8 cellular contexts compared by ENCODE assay signal in the genomic region with DNA sequence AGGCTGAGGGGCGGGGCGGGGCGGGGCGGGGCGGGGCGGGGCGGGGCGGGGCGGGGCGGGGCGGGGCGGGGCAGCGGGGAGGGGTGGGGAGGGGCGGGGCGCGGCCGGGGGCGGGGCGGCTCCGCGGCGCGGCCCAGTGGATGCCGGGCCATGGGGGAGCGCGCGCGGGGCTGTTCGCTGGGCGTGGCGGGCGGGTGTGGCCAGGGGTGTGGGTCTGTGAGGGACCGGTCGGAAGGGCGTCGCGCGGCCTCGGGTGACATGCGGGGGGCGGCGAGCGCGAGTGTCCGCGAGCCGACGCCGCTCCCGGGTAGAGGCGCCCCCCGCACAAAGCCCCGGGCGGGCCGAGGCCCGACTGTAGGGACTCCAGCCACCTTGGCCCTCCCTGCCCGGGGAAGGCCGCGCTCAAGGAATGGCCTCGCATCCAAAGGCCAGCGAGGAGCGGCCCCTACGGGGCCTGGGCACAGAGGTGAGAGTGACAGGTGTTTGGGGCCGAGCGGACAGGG. TPM values are rescaled to one million over a fixed set of nuclear protein-coding genes. Genes with fewer than 3 reads are reported as not detected.
DNase-seq lines count a peak whose midpoint lies in the region; ATAC-seq and TF ChIP-seq lines count a peak whose summit lies in the region.

Gene ZFP28, plus strand, starts transcription at position 188 of the 503 bp plus-strand sequence. Its CDS starts 71 bp downstream, at position 259.

- WGBS in SK-N-SH (ENCODE audit: low lambda C conversion rate), result 11% methylated on average over 10 of the region's 65 CpGs

- H3K27ac ChIP-seq in SK-N-SH (ENCODE audit: low read depth in 2 of 2, low read length in 1 of 2), result peak within 1 kb of the TSS; percentile 84 to 98
- peak within 1 kb of the TSS; percentile 86 for H3K27ac ChIP-seq in colonic mucosa
- peak within 1 kb of the TSS; percentile 94 for H3K27ac ChIP-seq in lower lobe of right lung

- H3K9me3 Mint-ChIP-seq in stimulated activated memory B cell treated with anti-CD40 and anti-IgM and Interleukin-4, amounts not matched to agents 10 μg/mL and 1 μg/mL and 100 μg/mL, for 72 hours, result peaks cover 26% of the 10 kb centered on the region

- H3K27ac Mint-ChIP-seq in stimulated activated memory B cell treated with anti-CD40 and anti-IgM and Interleukin-4, amounts not matched to agents 10 μg/mL and 1 μg/mL and 100 μg/mL, for 72 hours, result peak within 1 kb of the TSS; percentile 95

- H3K36me3 Mint-ChIP-seq in stimulated activated memory B cell treated with anti-CD40 and anti-IgM and Interleukin-4, amounts not matched to agents 10 μg/mL and 1 μg/mL and 100 μg/mL, for 72 hours, result peaks cover 48% of the 10 kb centered on the region

- H3K79me2 ChIP-seq in SK-N-SH (ENCODE audit: insufficient read depth), result peaks cover 8% of the 10 kb centered on the region; the same call in 1 of the 2 replicates

- POLR2A ChIA-PET in SK-N-SH (lab: Yijun Ruan, JAX), result no interaction called here

- H3K27me3 Mint-ChIP-seq in stimulated activated memory B cell treated with anti-CD40 and anti-IgM and Interleukin-4, amounts not matched to agents 10 μg/mL and 1 μg/mL and 100 μg/mL, for 72 hours, result no peaks in the 10 kb centered on the region

- peaks cover 16% of the 10 kb centered on the region for H3K4me1 Mint-ChIP-seq in stimulated activated memory B cell treated with anti-CD40 and anti-IgM and Interleukin-4, amounts not matched to agents 10 μg/mL and 1 μg/mL and 100 μg/mL, for 72 hours

- DNase-seq in activated CD4-positive, alpha-beta T cell treated with anti-CD3 and anti-CD28 coated beads for 24 hours (ENCODE audit: low read depth in 2 of 2), result peak; percentile 55 to 56
- DNase-seq in activated CD4-positive, alpha-beta T cell treated with anti-CD3 and anti-CD28 coated beads, Interleukin-2, amount 50 U/mL, for 1 hour, result no peak
- peak; percentile 95 for DNase-seq in SK-N-SH
- peak; percentile 81 for DNase-seq in colonic mucosa
- DNase-seq in lower lobe of right lung, result peak; percentile 87

- H3K9me3 ChIP-seq in SK-N-SH, result peaks cover 21% of the 10 kb centered on the region; the same call in 1 of the 2 replicates
- H3K9me3 ChIP-seq in colonic mucosa, result no peaks in the 10 kb centered on the region
- peaks cover 82% of the 10 kb centered on the region for H3K9me3 ChIP-seq in lower lobe of right lung

- peak within 1 kb of the TSS; percentile 83 for H2AFZ ChIP-seq in SK-N-SH (ENCODE audit: low read depth)

- TF ChIP-seq CTCF in SK-N-SH (IDR thresholded peaks at IDR 0.05) (no peak), colonic mucosa (IDR thresholded peaks at IDR 0.05) (no peak), lower lobe of right lung (IDR thresholded peaks at IDR 0.05) (no peak)

- ATAC-seq in HG03095 (IDR thresholded peaks at IDR 0.05; ENCODE audit: unreplicated experiment) (peak; percentile 38), lower lobe of right lung (peak; percentile 87 to 92), GM19455 (IDR thresholded peaks at IDR 0.05; ENCODE audit: unreplicated experiment) (no peak)
- peak; percentile 90 for ATAC-seq in stimulated activated memory B cell treated with anti-CD40 and anti-IgM and Interleukin-4, amounts not matched to agents 10 μg/mL and 1 μg/mL and 100 μg/mL, for 72 hours

- CTCF ChIA-PET in SK-N-SH (lab: Yijun Ruan, JAX), result no interaction called here

- TF ChIP-seq EP300 in SK-N-SH (IDR thresholded peaks at IDR 0.05; ENCODE audit: borderline replicate concordance in 1 of 2, low read depth in 1 of 2, low read length in 1 of 2), result no peak

- peak within 1 kb of the TSS; percentile 72 for H3K4me2 ChIP-seq in SK-N-SH

- H3K27me3 ChIP-seq in SK-N-SH (ENCODE audit: insufficient read depth) (no peaks in the 10 kb centered on the region), colonic mucosa (no peaks in the 10 kb centered on the region), lower lobe of right lung (ENCODE audit: low read depth) (no peaks in the 10 kb centered on the region)

- H3K9ac ChIP-seq in SK-N-SH, result peak within 1 kb of the TSS; percentile 56
- peak within 1 kb of the TSS; percentile 40 to 43 for H3K9ac ChIP-seq in colonic mucosa (ENCODE audit: low read depth in 2 of 2, low read length in 2 of 2)

- intact Hi-C loops in colonic mucosa (cut with DNase I) (no loop called here), lower lobe of right lung (cut with DNase I) (no loop called here)

- H3F3A ChIP-seq in SK-N-SH (replicated peaks; ENCODE audit: insufficient read depth), result peaks cover 4% of the 10 kb centered on the region

- H3K4me1 ChIP-seq in SK-N-SH (ENCODE audit: control insufficient read depth in 1 of 2, insufficient read depth in 2 of 2, low read depth in 1 of 2, low read length in 1 of 2) (peaks cover 0 to 11% of the 10 kb centered on the region in 2 experiments; a peak in 1 of 4 replicates), colonic mucosa (no peaks in the 10 kb centered on the region), lower lobe of right lung (peaks cover 16% of the 10 kb centered on the region)

- peak within 1 kb of the TSS; percentile 81 to 83 for H3K4me3 ChIP-seq in SK-N-SH (ENCODE audit: low read depth in 2 of 2, low read length in 1 of 2)
- H3K4me3 ChIP-seq in colonic mucosa, result peak within 1 kb of the TSS; percentile 65
- H3K4me3 ChIP-seq in lower lobe of right lung, result peak within 1 kb of the TSS; percentile 78

- no peaks in the 10 kb centered on the region for H3K9me2 ChIP-seq in SK-N-SH

- TF ChIP-seq RAD21 in SK-N-SH (IDR thresholded peaks at IDR 0.05; ENCODE audit: low read length), result no peak

- peaks cover 16 to 34% of the 10 kb centered on the region in 2 experiments for H3K36me3 ChIP-seq in SK-N-SH (replicated peaks in 1 of 2; ENCODE audit: control insufficient read depth in 1 of 2, insufficient read depth in 2 of 2, low read length in 1 of 2)
- H3K36me3 ChIP-seq in colonic mucosa, result no peaks in the 10 kb centered on the region
- no peaks in the 10 kb centered on the region for H3K36me3 ChIP-seq in lower lobe of right lung

- no peaks in the 10 kb centered on the region for H4K20me1 ChIP-seq in SK-N-SH (ENCODE audit: insufficient read depth)

- H3K4me3 Mint-ChIP-seq in stimulated activated memory B cell treated with anti-CD40 and anti-IgM and Interleukin-4, amounts not matched to agents 10 μg/mL and 1 μg/mL and 100 μg/mL, for 72 hours, result peak within 1 kb of the TSS; percentile 85

TF ChIP-seq in SK-N-SH, 30 proteins besides CTCF, POLR2A, EP300 and RAD21:
- TF ChIP-seq RXRA (IDR thresholded peaks at IDR 0.05; ENCODE audit: borderline replicate concordance, low read depth) (no peak), MXI1 (IDR thresholded peaks at IDR 0.05; ENCODE audit: low read depth, low read length) (peak; percentile 35)
- TF ChIP-seq, protein P1, sequence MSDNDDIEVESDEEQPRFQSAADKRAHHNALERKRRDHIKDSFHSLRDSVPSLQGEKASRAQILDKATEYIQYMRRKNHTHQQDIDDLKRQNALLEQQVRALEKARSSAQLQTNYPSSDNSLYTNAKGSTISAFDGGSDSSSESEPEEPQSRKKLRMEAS (IDR thresholded peaks at IDR 0.05; ENCODE audit: low read depth), result peak; percentile 30; the same call in 1 of the 2 replicates

RNA-seq across cellular contexts. Expression of gene ZFP28, which starts in this region (rescaled TPM):
- polyA plus RNA-seq in SK-N-SH (2012; rRNA removed), result 3.5 and 4.9 TPM in 2 replicates
- 3.3 and 3.7 TPM in 2 replicates for polyA plus RNA-seq in SK-N-SH (2012; cell fraction: cytosol; rRNA removed)
- 8.1 and 14.5 TPM in 2 replicates for polyA plus RNA-seq in SK-N-SH (2012; cell fraction: nucleus; rRNA removed)
- 1 to 10 TPM; 1.5 to 2.1 TPM for total RNA-seq in colonic mucosa
- total RNA-seq in lower lobe of right lung, result 6.4 TPM
